In genomic region chr7:33130184-33130583, GRCh38 we compare ENCODE assay signal across 7 cellular contexts. TPM values are rescaled to one million over a fixed set of nuclear protein-coding genes. Genes with fewer than 3 reads are reported as not detected.
DNase-seq lines count a peak whose midpoint lies in the region; ATAC-seq and TF ChIP-seq lines count a peak whose summit lies in the region.

No MANE protein-coding gene starts in this region.

- peak overlapping the region; percentile 84 for H3K4me2 ChIP-seq in SU-DHL-6 (ENCODE audit: low read depth, low read length, poor library complexity, severe bottlenecking)

- TF ChIP-seq CTCF in HEK293 (tag by site-specific recombination; IDR thresholded peaks at IDR 0.05): no peak
- no peak for TF ChIP-seq CTCF in SU-DHL-6 (IDR thresholded peaks at IDR 0.05; ENCODE audit: insufficient read depth, low read length, poor library complexity, severe bottlenecking)
- TF ChIP-seq CTCF in gastroesophageal sphincter (IDR thresholded peaks at IDR 0.05): no peak
- TF ChIP-seq CTCF in spleen (IDR thresholded peaks at IDR 0.05 in 8 of 11, conservative IDR thresholded peaks at IDR 0.05 in 3 of 11): no peak

- CTCF ChIA-PET in HEK293 (lab: Yijun Ruan, JAX): interaction anchor here (0.6 kb wide), 1 partner anchor 329 kb away, joined by 3 read pairs; no protein-coding TSS in a partner anchor

- TF ChIP-seq POLR2A in gastroesophageal sphincter (IDR thresholded peaks at IDR 0.05): no peak
- TF ChIP-seq POLR2A in spleen (IDR thresholded peaks at IDR 0.05): no peak

- H3K4me1 ChIP-seq in HEK293 (ENCODE audit: control insufficient read depth, insufficient read depth, low read length): peaks cover 4% of the 10 kb centered on the region; the same call in 1 of the 2 replicates
- peaks cover 0 to 36% (median 3%) of the 10 kb centered on the region in 3 donors for H3K4me1 ChIP-seq in gastroesophageal sphincter
- peaks cover 8 to 34% (median 27%) of the 10 kb centered on the region in 6 donors for H3K4me1 ChIP-seq in spleen

- peak overlapping the region; percentile 95 for H3K4me3 ChIP-seq in HEK293 (ENCODE audit: low read depth, low read length)
- peak overlapping the region; percentile 85 for H3K4me3 ChIP-seq in SU-DHL-6 (ENCODE audit: insufficient read depth, low read length, poor library complexity, severe bottlenecking)
- H3K4me3 ChIP-seq in gastroesophageal sphincter: peak overlapping the region; percentile 73 to 86
- peak overlapping the region; percentile 54 to 89 (median 74) for H3K4me3 ChIP-seq in spleen

- H3K36me3 ChIP-seq in HEK293 (ENCODE audit: control insufficient read depth in 2 of 2, insufficient read depth in 1 of 2, low read length in 2 of 2): no peaks in the 10 kb centered on the region
- no peaks in the 10 kb centered on the region; the same call in 1 of the 2 replicates for H3K36me3 ChIP-seq in SU-DHL-6 (ENCODE audit: low read length)
- H3K36me3 ChIP-seq in gastroesophageal sphincter: no peaks in the 10 kb centered on the region
- no peaks in the 10 kb centered on the region for H3K36me3 ChIP-seq in spleen

- no peaks in the 10 kb centered on the region for H3K79me2 ChIP-seq in SU-DHL-6 (ENCODE audit: insufficient read depth, low read length)

- H3F3A ChIP-seq in SU-DHL-6 (ENCODE audit: insufficient read depth): no peaks in the 10 kb centered on the region

- H3K9me2 ChIP-seq in SU-DHL-6 (replicated peaks; ENCODE audit: insufficient read depth, low read length): no peaks in the 10 kb centered on the region

- TF ChIP-seq EP300 in gastroesophageal sphincter (IDR thresholded peaks at IDR 0.05): no peak

- no peaks in the 10 kb centered on the region for H3K27me3 ChIP-seq in SU-DHL-6 (ENCODE audit: low read length)
- no peaks in the 10 kb centered on the region for H3K27me3 ChIP-seq in gastroesophageal sphincter
- no peaks in the 10 kb centered on the region for H3K27me3 ChIP-seq in spleen (replicated peaks in 1 of 7)

- no peaks in the 10 kb centered on the region for H3K9me3 ChIP-seq in HEK293 (ENCODE audit: control insufficient read depth, insufficient read depth, low read depth, low read length)
- H3K9me3 ChIP-seq in SU-DHL-6 (ENCODE audit: insufficient read depth, low read length): 0 out of 2 replicates have a peak, but pooled peaks cover 3% of the 10 kb centered on the region
- H3K9me3 ChIP-seq in gastroesophageal sphincter: no peaks in the 10 kb centered on the region
- peaks cover 0 to 16% (median 6%) of the 10 kb centered on the region in 8 donors for H3K9me3 ChIP-seq in spleen

- WGBS in gastroesophageal sphincter (ENCODE audit: low coverage in 1 of 2), 2 donors: 6 to 13% methylated on average over 3 of the region's 3 CpGs
- WGBS in spleen, 5 donors: 8 to 17% (median 11%) methylated on average over 3 of the region's 3 CpGs

- H2AFZ ChIP-seq in SU-DHL-6 (ENCODE audit: low read depth, low read length, severe bottlenecking): peak overlapping the region; percentile 98

- POLR2A ChIA-PET in HEK293 (lab: Yijun Ruan, JAX): interaction anchor here (0.6 to 1.6 kb wide), 3 partner anchors 22 to 929 kb away, joined by 3 to 5 read pairs (median 4); partner anchors contain the start of gene NT5C3A

- no peaks in the 10 kb centered on the region for H4K20me1 ChIP-seq in SU-DHL-6 (ENCODE audit: low read depth, low read length)

- intact Hi-C loops in spleen (cut with DNase I; ENCODE audit: low total_unique reads): no loop called here

- ATAC-seq in gastroesophageal sphincter: no peak
- ATAC-seq in left lobe of liver: no peak

- DNase-seq in spleen: no peak
- DNase-seq in HUDEP-2 (lab: John Stamatoyannopoulos, UW; ENCODE audit: unreplicated experiment in 76 of 76): no peak
- DNase-seq in left lobe of liver (ENCODE audit: low spot score): no peak
- no peak for DNase-seq in NCI-H2107 treated with DMSO at 0.1 percent for 48 hours (lab: John Stamatoyannopoulos, UW; ENCODE audit: unreplicated experiment)

- no peak overlapping the region for H3K27ac ChIP-seq in HEK293 (ENCODE audit: extremely low read depth, low read depth, low read length)
- H3K27ac ChIP-seq in SU-DHL-6 (ENCODE audit: low read depth, low read length): no peak overlapping the region
- peak overlapping the region in 1 of 4 donors; percentile 87 for H3K27ac ChIP-seq in gastroesophageal sphincter
- H3K27ac ChIP-seq in spleen: peak overlapping the region in 2 of 8 donors; percentile 90 to 91

- H3K9ac ChIP-seq in SU-DHL-6 (ENCODE audit: low read length): peak overlapping the region; percentile 66

TF ChIP-seq in HEK293, 187 proteins besides CTCF, POLR2A, EP300 and RAD21:
- no peak for TF ChIP-seq ZSCAN30 (tag by site-specific recombination; IDR thresholded peaks at IDR 0.05)
- peak; percentile 65 for TF ChIP-seq SCRT2 (tag by site-specific recombination; IDR thresholded peaks at IDR 0.05)
- TF ChIP-seq ZNF670 (tag by site-specific recombination; IDR thresholded peaks at IDR 0.05; ENCODE audit: low read depth): no peak
- TF ChIP-seq ZNF610 (tag by site-specific recombination; IDR thresholded peaks at IDR 0.05; ENCODE audit: borderline replicate concordance): no peak
- no peak for TF ChIP-seq ZNF791 (tag by site-specific recombination; IDR thresholded peaks at IDR 0.05)
- peak; percentile 20; the same call in 1 of the 2 replicates for TF ChIP-seq PRDM1 (tag by site-specific recombination; IDR thresholded peaks at IDR 0.05)
- no peak for TF ChIP-seq ZNF48 (tag by site-specific recombination; IDR thresholded peaks at IDR 0.05)

RNA-seq across cellular contexts. Expression of gene BBS9, which starts 0.8 kb away (rescaled TPM):
- total RNA-seq in gastroesophageal sphincter (10 to 100 TPM; 11.2 to 34.5 (median 20.4) TPM), spleen (10 to 100 TPM; 18.8 to 44.1 (median 29.6) TPM), left lobe of liver (6.3 TPM)
- polyA plus RNA-seq in spleen: 1 to 10 TPM; 2.3 to 4.0 (median 3.9) TPM

RNA-seq across cellular contexts. Expression of gene RP9, which starts 21.0 kb away (rescaled TPM):
- total RNA-seq in gastroesophageal sphincter (10 to 100 TPM in 2 of 4 donors, 1 to 10 TPM in 2; 4.7 to 11.7 (median 10.1) TPM), spleen (10 to 100 TPM; 12.6 to 28.0 (median 18.8) TPM), left lobe of liver (4.6 TPM)
- polyA plus RNA-seq in spleen: 10 to 100 TPM; 19.3 to 48.1 (median 33.3) TPM
